In the genomic region with DNA sequence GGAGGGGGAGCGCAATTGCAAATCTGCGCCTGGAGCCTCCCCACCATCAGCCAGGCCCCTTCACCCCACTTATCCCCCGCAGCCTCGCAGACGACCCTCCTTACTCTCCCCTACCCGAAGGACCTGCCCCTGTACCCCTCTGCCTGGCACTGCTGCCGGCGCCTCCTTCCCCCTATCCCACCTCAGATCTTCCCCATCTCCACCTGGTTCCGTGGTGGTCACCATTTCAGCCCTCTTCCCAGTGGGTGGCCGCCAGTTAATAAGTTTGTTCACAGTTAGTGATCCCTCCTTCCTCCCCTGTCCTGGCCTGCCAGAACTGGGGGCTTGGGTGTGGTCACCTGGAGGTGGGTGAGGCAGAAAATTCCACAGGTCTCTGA, we compare ENCODE assay signal across 8 cellular contexts. TPM values are rescaled to one million over a fixed set of nuclear protein-coding genes. Genes with fewer than 3 reads are reported as not detected.
DNase-seq lines count a peak whose midpoint lies in the region; ATAC-seq, FAIRE-seq and TF ChIP-seq lines count a peak whose summit lies in the region.

No MANE protein-coding gene starts in this region.

- no peaks in the 10 kb centered on the region for H4K20me1 ChIP-seq in HepG2 (ENCODE audit: insufficient read depth, low read length)

- FAIRE-seq in HepG2 (lab: Jason Lieb, UNC) = no peak

- in situ Hi-C loops in HepG2 (cut with HindIII; ENCODE audit: extremely low pct_ligation_motif_present, low pct_unique_long_range_greater_than_20kb) = no loop called here

- no peak overlapping the region for H2AFZ ChIP-seq in HepG2 (ENCODE audit: low read length)

- H3K27ac ChIP-seq in cingulate gyrus (ENCODE audit: low read depth, low read length) (peak overlapping the region; percentile 84), HepG2 (ENCODE audit: extremely low read length, insufficient read depth, low read length) (no peak overlapping the region), stomach smooth muscle (ENCODE audit: low read length) (peak overlapping the region; percentile 73)

- WGBS in HepG2 (ENCODE audit: low lambda C conversion rate) = 54% methylated on average over 8 of the region's 10 CpGs

- H3K4me3 ChIP-seq in HepG2 (replicated peaks in 1 of 3; ENCODE audit: insufficient read depth in 1 of 3, low read depth in 2 of 3, low read length in 3 of 3) = peak overlapping the region in 2 of 3 experiments; percentile 54 to 70; a peak in 3 of 6 replicates
- H3K4me3 ChIP-seq in stomach smooth muscle (ENCODE audit: low read length in 2 of 2) = peak overlapping the region; percentile 62 to 82

- TF ChIP-seq EP300 in HepG2 (IDR thresholded peaks at IDR 0.05; ENCODE audit: low read depth in 2 of 2, low read length in 2 of 2) (no peak), HepG2 (CRISPR knock-in tag; IDR thresholded peaks at IDR 0.05; ENCODE audit: borderline replicate concordance) (no peak)

- H3K4me1 ChIP-seq in HepG2 (ENCODE audit: insufficient read depth, low read length) (peaks cover 18% of the 10 kb centered on the region), stomach smooth muscle (ENCODE audit: control insufficient read depth, insufficient read depth, low read length) (peaks cover 18% of the 10 kb centered on the region)

- DNase-seq in LHCN-M2 (ENCODE audit: low read depth) (peak; percentile 6), HepG2 (ENCODE audit: low spot score) (no peak), DMS 273 treated with DMSO at 0.1 percent for 48 hours (lab: John Stamatoyannopoulos, UW) (no peak), LoVo (ENCODE audit: low spot score) (no peak)

- peaks cover 1 to 4% of the 10 kb centered on the region in 2 experiments; a peak in 2 of 5 replicates for H3K27me3 ChIP-seq in HepG2 (ENCODE audit: control insufficient read depth in 1 of 2, insufficient read depth in 2 of 2, low read length in 2 of 2)
- no peaks in the 10 kb centered on the region for H3K27me3 ChIP-seq in stomach smooth muscle (ENCODE audit: control insufficient read depth in 1 of 2, insufficient read depth in 2 of 2, low read length in 2 of 2)

- TF ChIP-seq RAD21 in HepG2 (CRISPR knock-in tag; IDR thresholded peaks at IDR 0.05) = no peak

- TF ChIP-seq POLR2A in HepG2 (IDR thresholded peaks at IDR 0.05; ENCODE audit: insufficient read depth in 1 of 2, low read depth in 2 of 2, low read length in 2 of 2) = no peak

- TF ChIP-seq CTCF in HepG2 (CRISPR knock-in tag; IDR thresholded peaks at IDR 0.05) = no peak

- no peaks in the 10 kb centered on the region for H3K79me2 ChIP-seq in HepG2 (ENCODE audit: insufficient read depth, low read length)

- no peaks in the 10 kb centered on the region for H3K36me3 ChIP-seq in HepG2 (replicated peaks in 1 of 2; ENCODE audit: control insufficient read depth in 1 of 2, insufficient read depth in 2 of 2, low read length in 2 of 2)
- H3K36me3 ChIP-seq in stomach smooth muscle (ENCODE audit: control insufficient read depth in 2 of 2, insufficient read depth in 2 of 2, low read length in 2 of 2) = peaks cover 5% of the 10 kb centered on the region in 2 donors

- no peak overlapping the region for H3K9ac ChIP-seq in HepG2 (ENCODE audit: insufficient read depth, low read depth, low read length)
- peak overlapping the region; percentile 62 to 79 for H3K9ac ChIP-seq in stomach smooth muscle (ENCODE audit: low read length in 2 of 2)

- intact Hi-C loops in HepG2 (cut with micrococcal nuclease; ENCODE audit: unreplicated experiment) = no loop called here

- no peaks in the 10 kb centered on the region for H3K9me3 ChIP-seq in HepG2 (ENCODE audit: low read length)
- H3K9me3 ChIP-seq in stomach smooth muscle (ENCODE audit: control insufficient read depth in 2 of 2, low read length in 2 of 2) = no peaks in the 10 kb centered on the region

- POLR2A ChIA-PET in HepG2 (lab: Yijun Ruan, JAX) = no interaction called here

- peak overlapping the region; percentile 91 for H3K4me2 ChIP-seq in HepG2 (ENCODE audit: low read depth, low read length)

- CTCF ChIA-PET in HepG2 (lab: Yijun Ruan, JAX; ENCODE audit: low intra/inter-chr PET ratio, low total read pairs) = no interaction called here

- BruUV-seq in HepG2 (replicated peaks; lab: Mats Ljungman, UMichigan) = no TSS peak

- peak; percentile 17 for ATAC-seq in HepG2
- no peak for ATAC-seq in HG02642 (IDR thresholded peaks at IDR 0.05; ENCODE audit: poor library complexity, unreplicated experiment)
- ATAC-seq in GM19455 (IDR thresholded peaks at IDR 0.05; ENCODE audit: unreplicated experiment) = no peak

RNA-seq across cellular contexts. Expression of gene SLC44A2, which starts 0.4 kb away (rescaled TPM):
- total RNA-seq in LHCN-M2 (2014; rRNA removed) = 104 and 112 TPM in 2 replicates
- polyA plus RNA-seq in LHCN-M2 (2012) = 320 TPM
- 2.3 and 2.4 TPM in 2 replicates for total RNA-seq in HepG2 (2016; rRNA removed; fragmentation: Illumina TruSeq; extraction: Trizol)
- total RNA-seq in HepG2 (2016; cell fraction: cytosol; rRNA removed; fragmentation: Illumina TruSeq; extraction: Trizol; ENCODE audit: low read depth) = 1.2 and 2.2 TPM in 2 replicates
- total RNA-seq in HepG2 (2016; cell fraction: insoluble cytoplasmic fraction; rRNA removed; fragmentation: Illumina TruSeq; extraction: Trizol) = 1.5 and 2.5 TPM in 2 replicates
- total RNA-seq in HepG2 (2016; cell fraction: membrane; rRNA removed; fragmentation: Illumina TruSeq; extraction: Trizol) = 3.0 and 3.4 TPM in 2 replicates
- 3.2 and 3.4 TPM in 2 replicates for total RNA-seq in HepG2 (2016; cell fraction: nucleus; rRNA removed; fragmentation: Illumina TruSeq; extraction: Trizol)
- 5.6 and 7.2 TPM in 2 replicates for polyA plus RNA-seq in HepG2 (2011; rRNA removed)
- 5.4 and 5.7 TPM in 2 replicates for polyA plus RNA-seq in HepG2 (2011; cell fraction: cytosol; rRNA removed)
- 11.3 and 11.8 TPM in 2 replicates for polyA plus RNA-seq in HepG2 (2011; cell fraction: nucleus; rRNA removed)
- 5.9 and 8.2 TPM in 2 replicates for polyA plus RNA-seq in HepG2 (2012)
- polyA plus RNA-seq in HepG2 (2016; cell fraction: cytosol; fragmentation: Illumina TruSeq; extraction: Trizol; ENCODE audit: low read depth) = 2.5 and 2.6 TPM in 2 replicates
- polyA plus RNA-seq in HepG2 (2016; cell fraction: insoluble cytoplasmic fraction; fragmentation: Illumina TruSeq; extraction: Trizol; ENCODE audit: low read depth) = 1.9 and 2.2 TPM in 2 replicates
- polyA plus RNA-seq in HepG2 (2016; cell fraction: membrane; fragmentation: Illumina TruSeq; extraction: Trizol; ENCODE audit: low read depth) = 4.7 and 5.1 TPM in 2 replicates
- polyA plus RNA-seq in HepG2 (2016; cell fraction: nucleus; fragmentation: Illumina TruSeq; extraction: Trizol; ENCODE audit: insufficient read depth, low read depth) = 8.1 and 8.5 TPM in 2 replicates
- 13.9 and 134 TPM in 2 replicates for polyA minus RNA-seq in HepG2 (2011; rRNA and poly(A)+ RNA removed; ENCODE audit: low replicate concordance)
- polyA minus RNA-seq in HepG2 (2011; cell fraction: cytosol; rRNA and poly(A)+ RNA removed) = 5.3 and 8.4 TPM in 2 replicates
- polyA minus RNA-seq in HepG2 (2011; cell fraction: nucleus; rRNA and poly(A)+ RNA removed) = 5.4 and 9.6 TPM in 2 replicates

RNA-seq across cellular contexts. Expression of gene ILF3, which starts 28.4 kb away (rescaled TPM):
- 143 and 172 TPM in 2 replicates for total RNA-seq in LHCN-M2 (2014; rRNA removed)
- polyA plus RNA-seq in LHCN-M2 (2012) = 140 TPM
- 120 and 127 TPM in 2 replicates for total RNA-seq in HepG2 (2016; rRNA removed; fragmentation: Illumina TruSeq; extraction: Trizol)
- total RNA-seq in HepG2 (2016; cell fraction: cytosol; rRNA removed; fragmentation: Illumina TruSeq; extraction: Trizol; ENCODE audit: low read depth) = 19.6 and 21.2 TPM in 2 replicates
- total RNA-seq in HepG2 (2016; cell fraction: insoluble cytoplasmic fraction; rRNA removed; fragmentation: Illumina TruSeq; extraction: Trizol) = 113 and 122 TPM in 2 replicates
- 63.1 and 64.0 TPM in 2 replicates for total RNA-seq in HepG2 (2016; cell fraction: membrane; rRNA removed; fragmentation: Illumina TruSeq; extraction: Trizol)
- total RNA-seq in HepG2 (2016; cell fraction: nucleus; rRNA removed; fragmentation: Illumina TruSeq; extraction: Trizol) = 133 and 160 TPM in 2 replicates
- polyA plus RNA-seq in HepG2 (2011; rRNA removed) = 173 and 195 TPM in 2 replicates
- polyA plus RNA-seq in HepG2 (2011; cell fraction: cytosol; rRNA removed) = 59.6 and 75.2 TPM in 2 replicates
- 588 and 668 TPM in 2 replicates for polyA plus RNA-seq in HepG2 (2011; cell fraction: nucleus; rRNA removed)
- 153 and 159 TPM in 2 replicates for polyA plus RNA-seq in HepG2 (2012)
- 18.4 and 19.6 TPM in 2 replicates for polyA plus RNA-seq in HepG2 (2016; cell fraction: cytosol; fragmentation: Illumina TruSeq; extraction: Trizol; ENCODE audit: low read depth)
- 178 and 216 TPM in 2 replicates for polyA plus RNA-seq in HepG2 (2016; cell fraction: insoluble cytoplasmic fraction; fragmentation: Illumina TruSeq; extraction: Trizol; ENCODE audit: low read depth)
- 54.0 and 61.1 TPM in 2 replicates for polyA plus RNA-seq in HepG2 (2016; cell fraction: membrane; fragmentation: Illumina TruSeq; extraction: Trizol; ENCODE audit: low read depth)
- polyA plus RNA-seq in HepG2 (2016; cell fraction: nucleus; fragmentation: Illumina TruSeq; extraction: Trizol; ENCODE audit: insufficient read depth, low read depth) = 615 and 640 TPM in 2 replicates
- 139 and 144 TPM in 2 replicates for polyA minus RNA-seq in HepG2 (2011; rRNA and poly(A)+ RNA removed; ENCODE audit: low replicate concordance)
- 65.3 and 73.2 TPM in 2 replicates for polyA minus RNA-seq in HepG2 (2011; cell fraction: cytosol; rRNA and poly(A)+ RNA removed)
- polyA minus RNA-seq in HepG2 (2011; cell fraction: nucleus; rRNA and poly(A)+ RNA removed) = 154 and 157 TPM in 2 replicates

RNA-seq across cellular contexts. Expression of gene AP1M2, which starts 38.6 kb away (rescaled TPM):
- total RNA-seq in LHCN-M2 (2014; rRNA removed) (not detected in 2 replicates), HepG2 (2016; rRNA removed; fragmentation: Illumina TruSeq; extraction: Trizol) (76.8 and 82.9 TPM in 2 replicates)
- 7.3 TPM for polyA plus RNA-seq in LHCN-M2 (2012)
- 118 and 125 TPM in 2 replicates for total RNA-seq in HepG2 (2016; cell fraction: cytosol; rRNA removed; fragmentation: Illumina TruSeq; extraction: Trizol; ENCODE audit: low read depth)
- total RNA-seq in HepG2 (2016; cell fraction: insoluble cytoplasmic fraction; rRNA removed; fragmentation: Illumina TruSeq; extraction: Trizol) = 76.9 and 81.0 TPM in 2 replicates
- total RNA-seq in HepG2 (2016; cell fraction: membrane; rRNA removed; fragmentation: Illumina TruSeq; extraction: Trizol) = 155 and 171 TPM in 2 replicates
- 20.9 and 33.5 TPM in 2 replicates for total RNA-seq in HepG2 (2016; cell fraction: nucleus; rRNA removed; fragmentation: Illumina TruSeq; extraction: Trizol)
- polyA plus RNA-seq in HepG2 (2011; rRNA removed) = 6.3 and 11.0 TPM in 2 replicates
- polyA plus RNA-seq in HepG2 (2011; cell fraction: cytosol; rRNA removed) = 9.9 and 10.4 TPM in 2 replicates
- 5.0 and 7.5 TPM in 2 replicates for polyA plus RNA-seq in HepG2 (2011; cell fraction: nucleus; rRNA removed)
- polyA plus RNA-seq in HepG2 (2012) = 15.7 and 24.8 TPM in 2 replicates
- 112 and 122 TPM in 2 replicates for polyA plus RNA-seq in HepG2 (2016; cell fraction: cytosol; fragmentation: Illumina TruSeq; extraction: Trizol; ENCODE audit: low read depth)
- polyA plus RNA-seq in HepG2 (2016; cell fraction: insoluble cytoplasmic fraction; fragmentation: Illumina TruSeq; extraction: Trizol; ENCODE audit: low read depth) = 68.0 and 75.6 TPM in 2 replicates
- 140 and 148 TPM in 2 replicates for polyA plus RNA-seq in HepG2 (2016; cell fraction: membrane; fragmentation: Illumina TruSeq; extraction: Trizol; ENCODE audit: low read depth)
- 52.2 and 56.2 TPM in 2 replicates for polyA plus RNA-seq in HepG2 (2016; cell fraction: nucleus; fragmentation: Illumina TruSeq; extraction: Trizol; ENCODE audit: insufficient read depth, low read depth)
- polyA minus RNA-seq in HepG2 (2011; rRNA and poly(A)+ RNA removed; ENCODE audit: low replicate concordance) = 5.0 and 16.3 TPM in 2 replicates
- 3.0 and 5.1 TPM in 2 replicates for polyA minus RNA-seq in HepG2 (2011; cell fraction: cytosol; rRNA and poly(A)+ RNA removed)
- polyA minus RNA-seq in HepG2 (2011; cell fraction: nucleus; rRNA and poly(A)+ RNA removed) = 1.2 and 3.2 TPM in 2 replicates

RNA-seq across cellular contexts. Expression of gene CDKN2D, which starts 57.0 kb away (rescaled TPM):
- total RNA-seq in LHCN-M2 (2014; rRNA removed) (19.1 and 19.4 TPM in 2 replicates), HepG2 (2016; rRNA removed; fragmentation: Illumina TruSeq; extraction: Trizol) (4.8 and 5.4 TPM in 2 replicates)
- 14.8 TPM for polyA plus RNA-seq in LHCN-M2 (2012)
- total RNA-seq in HepG2 (2016; cell fraction: cytosol; rRNA removed; fragmentation: Illumina TruSeq; extraction: Trizol; ENCODE audit: low read depth) = 4.1 and 5.0 TPM in 2 replicates
- 4.8 and 5.1 TPM in 2 replicates for total RNA-seq in HepG2 (2016; cell fraction: insoluble cytoplasmic fraction; rRNA removed; fragmentation: Illumina TruSeq; extraction: Trizol)
- total RNA-seq in HepG2 (2016; cell fraction: membrane; rRNA removed; fragmentation: Illumina TruSeq; extraction: Trizol) = 7.2 and 8.5 TPM in 2 replicates
- 2.6 and 3.2 TPM in 2 replicates for total RNA-seq in HepG2 (2016; cell fraction: nucleus; rRNA removed; fragmentation: Illumina TruSeq; extraction: Trizol)
- polyA plus RNA-seq in HepG2 (2011; rRNA removed) = 8.0 and 8.6 TPM in 2 replicates
- 9.2 and 13.0 TPM in 2 replicates for polyA plus RNA-seq in HepG2 (2011; cell fraction: cytosol; rRNA removed)
- polyA plus RNA-seq in HepG2 (2011; cell fraction: nucleus; rRNA removed) = 7.4 and 7.6 TPM in 2 replicates
- polyA plus RNA-seq in HepG2 (2012) = 2.5 and 6.6 TPM in 2 replicates
- 6.2 and 7.7 TPM in 2 replicates for polyA plus RNA-seq in HepG2 (2016; cell fraction: cytosol; fragmentation: Illumina TruSeq; extraction: Trizol; ENCODE audit: low read depth)
- 6.3 and 8.0 TPM in 2 replicates for polyA plus RNA-seq in HepG2 (2016; cell fraction: insoluble cytoplasmic fraction; fragmentation: Illumina TruSeq; extraction: Trizol; ENCODE audit: low read depth)
- polyA plus RNA-seq in HepG2 (2016; cell fraction: membrane; fragmentation: Illumina TruSeq; extraction: Trizol; ENCODE audit: low read depth) = 8.2 and 8.7 TPM in 2 replicates
- 11.5 and 12.4 TPM in 2 replicates for polyA plus RNA-seq in HepG2 (2016; cell fraction: nucleus; fragmentation: Illumina TruSeq; extraction: Trizol; ENCODE audit: insufficient read depth, low read depth)
- polyA minus RNA-seq in HepG2 (2011; rRNA and poly(A)+ RNA removed; ENCODE audit: low replicate concordance) = 7.8 and 7.9 TPM in 2 replicates
- 1.8 and 2.3 TPM in 2 replicates for polyA minus RNA-seq in HepG2 (2011; cell fraction: cytosol; rRNA and poly(A)+ RNA removed)
- polyA minus RNA-seq in HepG2 (2011; cell fraction: nucleus; rRNA and poly(A)+ RNA removed) = 0.39 and 0.87 TPM in 2 replicates

RNA-seq across cellular contexts. Expression of gene KRI1, which starts 59.9 kb away (rescaled TPM):
- total RNA-seq in LHCN-M2 (2014; rRNA removed) = 21.7 and 22.0 TPM in 2 replicates
- polyA plus RNA-seq in LHCN-M2 (2012) = 13.5 TPM
- 10.2 and 11.7 TPM in 2 replicates for total RNA-seq in HepG2 (2016; rRNA removed; fragmentation: Illumina TruSeq; extraction: Trizol)
- total RNA-seq in HepG2 (2016; cell fraction: cytosol; rRNA removed; fragmentation: Illumina TruSeq; extraction: Trizol; ENCODE audit: low read depth) = 2.3 and 3.1 TPM in 2 replicates
- 8.4 and 12.8 TPM in 2 replicates for total RNA-seq in HepG2 (2016; cell fraction: insoluble cytoplasmic fraction; rRNA removed; fragmentation: Illumina TruSeq; extraction: Trizol)
- total RNA-seq in HepG2 (2016; cell fraction: membrane; rRNA removed; fragmentation: Illumina TruSeq; extraction: Trizol) = 3.2 and 3.9 TPM in 2 replicates
- total RNA-seq in HepG2 (2016; cell fraction: nucleus; rRNA removed; fragmentation: Illumina TruSeq; extraction: Trizol) = 9.0 and 10.0 TPM in 2 replicates
- polyA plus RNA-seq in HepG2 (2011; rRNA removed) = 9.1 and 12.7 TPM in 2 replicates
- polyA plus RNA-seq in HepG2 (2011; cell fraction: cytosol; rRNA removed) = 4.8 and 4.9 TPM in 2 replicates
- polyA plus RNA-seq in HepG2 (2011; cell fraction: nucleus; rRNA removed) = 29.3 and 32.2 TPM in 2 replicates
- 12.5 and 15.9 TPM in 2 replicates for polyA plus RNA-seq in HepG2 (2012)
- 1.9 and 2.1 TPM in 2 replicates for polyA plus RNA-seq in HepG2 (2016; cell fraction: cytosol; fragmentation: Illumina TruSeq; extraction: Trizol; ENCODE audit: low read depth)
- 11.0 and 12.8 TPM in 2 replicates for polyA plus RNA-seq in HepG2 (2016; cell fraction: insoluble cytoplasmic fraction; fragmentation: Illumina TruSeq; extraction: Trizol; ENCODE audit: low read depth)
- 3.0 and 4.1 TPM in 2 replicates for polyA plus RNA-seq in HepG2 (2016; cell fraction: membrane; fragmentation: Illumina TruSeq; extraction: Trizol; ENCODE audit: low read depth)
- 59.6 and 63.0 TPM in 2 replicates for polyA plus RNA-seq in HepG2 (2016; cell fraction: nucleus; fragmentation: Illumina TruSeq; extraction: Trizol; ENCODE audit: insufficient read depth, low read depth)
- polyA minus RNA-seq in HepG2 (2011; rRNA and poly(A)+ RNA removed; ENCODE audit: low replicate concordance) = 12.6 and 33.9 TPM in 2 replicates
- polyA minus RNA-seq in HepG2 (2011; cell fraction: cytosol; rRNA and poly(A)+ RNA removed) = 5.1 and 8.9 TPM in 2 replicates
- 8.8 and 9.8 TPM in 2 replicates for polyA minus RNA-seq in HepG2 (2011; cell fraction: nucleus; rRNA and poly(A)+ RNA removed)

Comparison
In these comparisons a context has a peak if more than half of its experiments do, and no peak if none do; other contexts are left out.
1. RNA of gene SLC44A2, which starts 0.4 kb away (total RNA-seq): 104 to 112 TPM in LHCN-M2; 1.2 to 3.4 TPM in HepG2; every median in the first group is over 10 times any median in the second.
2. RNA of gene AP1M2, which starts 38.6 kb away (total RNA-seq): 20.9 to 171 TPM in HepG2; not detected in LHCN-M2; every median in the first group is over 10 times any median in the second.